ENCODE assay signal across 1 cellular context in genomic region chr19:13731147-13731964, GRCh38.
TF ChIP-seq lines count a peak whose summit lies in the region.

No MANE protein-coding gene starts in this region.

TF ChIP-seq in HepG2, 621 proteins besides CTCF, POLR2A, EP300 and RAD21 (continued from another document and continues in another):
- TF ChIP-seq HNF1B (CRISPR knock-in tag; IDR thresholded peaks at IDR 0.05), result peak; percentile 75; the same call in 1 of the 2 replicates
- TF ChIP-seq ZKSCAN5 (CRISPR knock-in tag; IDR thresholded peaks at IDR 0.05), result no peak
- peak; percentile 18; the same call in 1 of the 2 replicates for TF ChIP-seq PHF21A (CRISPR knock-in tag; IDR thresholded peaks at IDR 0.05)
- no peak for TF ChIP-seq FOXP1 (IDR thresholded peaks at IDR 0.05)
- peak; percentile 15; the same call in 1 of the 2 replicates for TF ChIP-seq FOXP1 (CRISPR knock-in tag; IDR thresholded peaks at IDR 0.05)
- peak; percentile 99 for TF ChIP-seq RFX1 (IDR thresholded peaks at IDR 0.05)
- no peak for TF ChIP-seq CBFB (CRISPR knock-in tag; IDR thresholded peaks at IDR 0.05)
- TF ChIP-seq, protein P1, sequence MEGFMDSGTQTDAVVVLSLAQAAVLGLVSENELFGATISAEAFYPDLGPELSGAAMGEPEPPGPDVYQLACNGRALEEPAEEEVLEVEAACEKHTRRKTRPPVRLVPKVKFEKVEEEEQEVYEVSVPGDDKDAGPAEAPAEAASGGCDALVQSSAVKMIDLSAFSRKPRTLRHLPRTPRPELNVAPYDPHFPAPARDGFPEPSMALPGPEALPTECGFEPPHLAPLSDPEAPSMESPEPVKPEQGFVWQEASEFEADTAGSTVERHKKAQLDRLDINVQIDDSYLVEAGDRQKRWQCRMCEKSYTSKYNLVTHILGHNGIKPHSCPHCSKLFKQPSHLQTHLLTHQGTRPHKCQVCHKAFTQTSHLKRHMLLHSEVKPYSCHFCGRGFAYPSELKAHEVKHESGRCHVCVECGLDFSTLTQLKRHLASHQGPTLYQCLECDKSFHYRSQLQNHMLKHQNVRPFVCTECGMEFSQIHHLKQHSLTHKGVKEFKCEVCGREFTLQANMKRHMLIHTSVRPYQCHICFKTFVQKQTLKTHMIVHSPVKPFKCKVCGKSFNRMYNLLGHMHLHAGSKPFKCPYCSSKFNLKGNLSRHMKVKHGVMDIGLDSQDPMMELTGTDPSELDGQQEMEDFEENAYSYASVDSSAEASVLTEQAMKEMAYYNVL (CRISPR knock-in tag; IDR thresholded peaks at IDR 0.05; ENCODE audit: borderline replicate concordance), result 0 out of 2 replicates have a peak, but pooled peaks have one; percentile 51
- TF ChIP-seq MEF2D (CRISPR knock-in tag; IDR thresholded peaks at IDR 0.05), result no peak
- TF ChIP-seq GABPA (IDR thresholded peaks at IDR 0.05; ENCODE audit: low read depth, low read length), result no peak
- peak; percentile 23; the same call in 1 of the 2 replicates for TF ChIP-seq GABPA (CRISPR knock-in tag; IDR thresholded peaks at IDR 0.05; ENCODE audit: low read depth)
- TF ChIP-seq KLF16 (CRISPR knock-in tag; IDR thresholded peaks at IDR 0.05), result peak in 1 of 2 experiments; percentile 52; a peak in 1 of 4 replicates
- TF ChIP-seq ZNF761 (CRISPR knock-in tag; conservative IDR thresholded peaks at IDR 0.05), result no peak
- TF ChIP-seq CEBPB (IDR thresholded peaks at IDR 0.05; ENCODE audit: borderline replicate concordance, low read depth, low read length), result no peak
- TF ChIP-seq DPF2 (CRISPR knock-in tag; IDR thresholded peaks at IDR 0.05; ENCODE audit: borderline replicate concordance, low read depth), result no peak
- TF ChIP-seq ELF4 (CRISPR knock-in tag; IDR thresholded peaks at IDR 0.05; ENCODE audit: borderline replicate concordance), result no peak
- TF ChIP-seq ADNP (CRISPR knock-in tag; IDR thresholded peaks at IDR 0.05), result no peak
- no peak for TF ChIP-seq FLYWCH1 (CRISPR knock-in tag; IDR thresholded peaks at IDR 0.05)
- TF ChIP-seq, protein P2, sequence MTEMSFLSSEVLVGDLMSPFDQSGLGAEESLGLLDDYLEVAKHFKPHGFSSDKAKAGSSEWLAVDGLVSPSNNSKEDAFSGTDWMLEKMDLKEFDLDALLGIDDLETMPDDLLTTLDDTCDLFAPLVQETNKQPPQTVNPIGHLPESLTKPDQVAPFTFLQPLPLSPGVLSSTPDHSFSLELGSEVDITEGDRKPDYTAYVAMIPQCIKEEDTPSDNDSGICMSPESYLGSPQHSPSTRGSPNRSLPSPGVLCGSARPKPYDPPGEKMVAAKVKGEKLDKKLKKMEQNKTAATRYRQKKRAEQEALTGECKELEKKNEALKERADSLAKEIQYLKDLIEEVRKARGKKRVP (CRISPR knock-in tag; IDR thresholded peaks at IDR 0.05), result no peak
- TF ChIP-seq ZNF672 (CRISPR knock-in tag; IDR thresholded peaks at IDR 0.05), result no peak
- TF ChIP-seq, protein P3, sequence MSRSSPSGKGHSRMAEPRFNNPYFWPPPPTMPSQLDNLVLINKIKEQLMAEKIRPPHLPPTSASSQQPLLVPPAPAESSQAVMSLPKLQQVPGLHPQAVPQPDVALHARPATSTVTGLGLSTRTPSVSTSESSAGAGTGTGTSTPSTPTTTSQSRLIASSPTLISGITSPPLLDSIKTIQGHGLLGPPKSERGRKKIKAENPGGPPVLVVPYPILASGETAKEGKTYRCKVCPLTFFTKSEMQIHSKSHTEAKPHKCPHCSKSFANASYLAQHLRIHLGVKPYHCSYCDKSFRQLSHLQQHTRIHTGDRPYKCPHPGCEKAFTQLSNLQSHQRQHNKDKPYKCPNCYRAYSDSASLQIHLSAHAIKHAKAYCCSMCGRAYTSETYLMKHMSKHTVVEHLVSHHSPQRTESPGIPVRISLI (CRISPR knock-in tag; IDR thresholded peaks at IDR 0.05; ENCODE audit: borderline replicate concordance), result no peak
- TF ChIP-seq PLRG1 (conservative IDR thresholded peaks at IDR 0.05), result no peak
- peak; percentile 66; the same call in 1 of the 2 replicates for TF ChIP-seq KLF6 (CRISPR knock-in tag; IDR thresholded peaks at IDR 0.05)
- no peak for TF ChIP-seq TCF7 (IDR thresholded peaks at IDR 0.05; ENCODE audit: low read depth)
- no peak for TF ChIP-seq SYNCRIP (IDR thresholded peaks at IDR 0.05; ENCODE audit: insufficient read depth, low read depth, low read length)
- no peak for TF ChIP-seq PBX2 (CRISPR knock-in tag; IDR thresholded peaks at IDR 0.05)
- TF ChIP-seq SNAPC2 (CRISPR knock-in tag; IDR thresholded peaks at IDR 0.05), result no peak
- no peak for TF ChIP-seq REST (IDR thresholded peaks at IDR 0.05; ENCODE audit: borderline replicate concordance in 1 of 2, low read depth in 1 of 2, low read length in 2 of 2)
- no peak for TF ChIP-seq ZNF550 (CRISPR knock-in tag; IDR thresholded peaks at IDR 0.05; ENCODE audit: borderline replicate concordance)
- TF ChIP-seq, protein P4, sequence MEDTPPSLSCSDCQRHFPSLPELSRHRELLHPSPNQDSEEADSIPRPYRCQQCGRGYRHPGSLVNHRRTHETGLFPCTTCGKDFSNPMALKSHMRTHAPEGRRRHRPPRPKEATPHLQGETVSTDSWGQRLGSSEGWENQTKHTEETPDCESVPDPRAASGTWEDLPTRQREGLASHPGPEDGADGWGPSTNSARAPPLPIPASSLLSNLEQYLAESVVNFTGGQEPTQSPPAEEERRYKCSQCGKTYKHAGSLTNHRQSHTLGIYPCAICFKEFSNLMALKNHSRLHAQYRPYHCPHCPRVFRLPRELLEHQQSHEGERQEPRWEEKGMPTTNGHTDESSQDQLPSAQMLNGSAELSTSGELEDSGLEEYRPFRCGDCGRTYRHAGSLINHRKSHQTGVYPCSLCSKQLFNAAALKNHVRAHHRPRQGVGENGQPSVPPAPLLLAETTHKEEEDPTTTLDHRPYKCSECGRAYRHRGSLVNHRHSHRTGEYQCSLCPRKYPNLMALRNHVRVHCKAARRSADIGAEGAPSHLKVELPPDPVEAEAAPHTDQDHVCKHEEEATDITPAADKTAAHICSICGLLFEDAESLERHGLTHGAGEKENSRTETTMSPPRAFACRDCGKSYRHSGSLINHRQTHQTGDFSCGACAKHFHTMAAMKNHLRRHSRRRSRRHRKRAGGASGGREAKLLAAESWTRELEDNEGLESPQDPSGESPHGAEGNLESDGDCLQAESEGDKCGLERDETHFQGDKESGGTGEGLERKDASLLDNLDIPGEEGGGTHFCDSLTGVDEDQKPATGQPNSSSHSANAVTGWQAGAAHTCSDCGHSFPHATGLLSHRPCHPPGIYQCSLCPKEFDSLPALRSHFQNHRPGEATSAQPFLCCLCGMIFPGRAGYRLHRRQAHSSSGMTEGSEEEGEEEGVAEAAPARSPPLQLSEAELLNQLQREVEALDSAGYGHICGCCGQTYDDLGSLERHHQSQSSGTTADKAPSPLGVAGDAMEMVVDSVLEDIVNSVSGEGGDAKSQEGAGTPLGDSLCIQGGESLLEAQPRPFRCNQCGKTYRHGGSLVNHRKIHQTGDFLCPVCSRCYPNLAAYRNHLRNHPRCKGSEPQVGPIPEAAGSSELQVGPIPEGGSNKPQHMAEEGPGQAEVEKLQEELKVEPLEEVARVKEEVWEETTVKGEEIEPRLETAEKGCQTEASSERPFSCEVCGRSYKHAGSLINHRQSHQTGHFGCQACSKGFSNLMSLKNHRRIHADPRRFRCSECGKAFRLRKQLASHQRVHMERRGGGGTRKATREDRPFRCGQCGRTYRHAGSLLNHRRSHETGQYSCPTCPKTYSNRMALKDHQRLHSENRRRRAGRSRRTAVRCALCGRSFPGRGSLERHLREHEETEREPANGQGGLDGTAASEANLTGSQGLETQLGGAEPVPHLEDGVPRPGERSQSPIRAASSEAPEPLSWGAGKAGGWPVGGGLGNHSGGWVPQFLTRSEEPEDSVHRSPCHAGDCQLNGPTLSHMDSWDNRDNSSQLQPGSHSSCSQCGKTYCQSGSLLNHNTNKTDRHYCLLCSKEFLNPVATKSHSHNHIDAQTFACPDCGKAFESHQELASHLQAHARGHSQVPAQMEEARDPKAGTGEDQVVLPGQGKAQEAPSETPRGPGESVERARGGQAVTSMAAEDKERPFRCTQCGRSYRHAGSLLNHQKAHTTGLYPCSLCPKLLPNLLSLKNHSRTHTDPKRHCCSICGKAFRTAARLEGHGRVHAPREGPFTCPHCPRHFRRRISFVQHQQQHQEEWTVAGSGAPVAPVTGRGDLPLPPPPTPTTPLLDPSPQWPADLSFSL (CRISPR knock-in tag; IDR thresholded peaks at IDR 0.05), result no peak
- no peak for TF ChIP-seq ZNF329 (CRISPR knock-in tag; IDR thresholded peaks at IDR 0.05; ENCODE audit: low read depth)
- TF ChIP-seq ZNF83 (CRISPR knock-in tag; IDR thresholded peaks at IDR 0.05; ENCODE audit: borderline replicate concordance), result no peak
- TF ChIP-seq, protein P5, sequence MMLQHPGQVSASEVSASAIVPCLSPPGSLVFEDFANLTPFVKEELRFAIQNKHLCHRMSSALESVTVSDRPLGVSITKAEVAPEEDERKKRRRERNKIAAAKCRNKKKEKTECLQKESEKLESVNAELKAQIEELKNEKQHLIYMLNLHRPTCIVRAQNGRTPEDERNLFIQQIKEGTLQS (CRISPR knock-in tag; IDR thresholded peaks at IDR 0.05), result 0 out of 2 replicates have a peak, but pooled peaks have one; percentile 16
- TF ChIP-seq ARID4A (CRISPR knock-in tag; IDR thresholded peaks at IDR 0.05; ENCODE audit: borderline replicate concordance), result peak; percentile 51; the same call in 1 of the 2 replicates
- TF ChIP-seq TMF1 (CRISPR knock-in tag; IDR thresholded peaks at IDR 0.05; ENCODE audit: low read depth), result no peak
